ENCODE assay signal across 30 cellular contexts in genomic region chr4:20995015-20995414, GRCh38.
"Had no signal": no experiment of that assay in that cellular context is flagged by ENCODE, and none has a peak within 500 bp of the region (broad histone marks: within the 10 kb centered on the region; RNA-seq: fewer than 3 reads in every experiment).

No MANE protein-coding gene starts in this region.

- FAIRE-seq: astrocyte, bronchial epithelial cell, frontal cortex had no signal

- H3K27me3 Mint-ChIP-seq: activated CD4-positive, alpha-beta memory T cell treated with anti-CD3 and anti-CD28 coated beads for 36 hours; activated CD4-positive, alpha-beta T cell treated with anti-CD3 and anti-CD28 coated beads for 36 hours; activated CD4-positive, alpha-beta T cell treated with anti-CD3 and anti-CD28 coated beads, Interleukin-2, amount 10 ng/mL, durations not matched to agents 24 days and 14 days; activated naive CD4-positive, alpha-beta T cell treated with anti-CD3 and anti-CD28 coated beads, Interleukin-2, amount 10 ng/mL, durations not matched to agents 7 days and 5 days; activated naive CD8-positive, alpha-beta T cell treated with anti-CD3 and anti-CD28 coated beads, Interleukin-2, amount 10 ng/mL, durations not matched to agents 7 days and 5 days; activated T-cell treated with anti-CD3 and anti-CD28 coated beads, Interleukin-2, amount 50 U/mL, for 24 hours; central memory CD8-positive, alpha-beta T cell; dendritic cell treated with granulocyte-macrophage colony-stimulating factor and Interleukin-4, amounts not matched to agents 40 ng/mL and 50 ng/mL, for 4 days had no signal

- H3K27me3 ChIP-seq: brain microvascular endothelial cell, dorsolateral prefrontal cortex had no signal

- H3K27ac ChIP-seq: brain microvascular endothelial cell, coronary artery, dorsolateral prefrontal cortex had no signal

- H3K4me1 Mint-ChIP-seq: activated CD4-positive, alpha-beta T cell treated with anti-CD3 and anti-CD28 coated beads for 36 hours; activated CD4-positive, alpha-beta T cell treated with anti-CD3 and anti-CD28 coated beads, Interleukin-2, amount 10 ng/mL, durations not matched to agents 24 days and 14 days; activated naive CD4-positive, alpha-beta T cell treated with anti-CD3 and anti-CD28 coated beads, Interleukin-2, amount 10 ng/mL, durations not matched to agents 7 days and 5 days; activated naive CD8-positive, alpha-beta T cell treated with anti-CD3 and anti-CD28 coated beads, Interleukin-2, amount 10 ng/mL, durations not matched to agents 7 days and 5 days; central memory CD8-positive, alpha-beta T cell; endodermal cell had no signal

- DNase-seq: activated CD4-positive, alpha-beta memory T cell treated with anti-CD3 and anti-CD28 coated beads for 36 hours; activated CD4-positive, alpha-beta T cell treated with anti-CD3 and anti-CD28 coated beads for 36 hours; activated CD4-positive, alpha-beta T cell treated with anti-CD3 and anti-CD28 coated beads, Interleukin-2, amount 10 ng/mL, durations not matched to agents 24 days and 14 days; activated CD4-positive, CD25-positive, alpha-beta regulatory T cell; activated CD4-positive, CD25-positive, alpha-beta regulatory T cell treated with anti-CD3 and anti-CD28 coated beads, Interleukin-2, amount 50 U/mL, for 72 hours; activated CD8-positive, alpha-beta memory T cell treated with anti-CD3 and anti-CD28 coated beads, Interleukin-2, amount 50 U/mL, for 48 hours; activated gamma-delta T cell; activated naive CD4-positive, alpha-beta T cell; activated naive CD4-positive, alpha-beta T cell treated with anti-CD3 and anti-CD28 coated beads, Interleukin-2, amount 10 ng/mL, durations not matched to agents 7 days and 5 days; activated naive CD8-positive, alpha-beta T cell treated with anti-CD3 and anti-CD28 coated beads, Interleukin-2, amount 10 ng/mL, durations not matched to agents 7 days and 5 days; activated T-cell treated with anti-CD3 and anti-CD28 coated beads for 4 hours; activated T-cell treated with anti-CD3 and anti-CD28 coated beads, Interleukin-2, amount 50 U/mL, for 24 hours; activated T-cell treated with anti-CD3 and anti-CD28 coated beads, Interleukin-2, amount 50 U/mL, for 72 hours; amniotic stem cell; anterior cingulate cortex; brain microvascular endothelial cell; dorsolateral prefrontal cortex; effector memory CD4-positive, alpha-beta T cell; endodermal cell; foreskin fibroblast; head of caudate nucleus; T-helper 2 cell had no signal

- H3K27ac Mint-ChIP-seq: activated CD4-positive, alpha-beta memory T cell treated with anti-CD3 and anti-CD28 coated beads for 36 hours; activated CD4-positive, alpha-beta T cell treated with anti-CD3 and anti-CD28 coated beads for 36 hours; activated CD4-positive, alpha-beta T cell treated with anti-CD3 and anti-CD28 coated beads, Interleukin-2, amount 10 ng/mL, durations not matched to agents 24 days and 14 days; activated naive CD4-positive, alpha-beta T cell treated with anti-CD3 and anti-CD28 coated beads, Interleukin-2, amount 10 ng/mL, durations not matched to agents 7 days and 5 days; activated naive CD4-positive, alpha-beta T cell treated with anti-CD3 and anti-CD28 coated beads, Interleukin-2, amount 50 U/mL, for 72 hours; activated naive CD8-positive, alpha-beta T cell treated with anti-CD3 and anti-CD28 coated beads, Interleukin-2, amount 10 ng/mL, durations not matched to agents 7 days and 5 days; activated T-cell treated with anti-CD3 and anti-CD28 coated beads, Interleukin-2, amount 50 U/mL, for 24 hours; activated T-cell treated with anti-CD3 and anti-CD28 coated beads, Interleukin-2, amount 50 U/mL, for 72 hours; dendritic cell treated with granulocyte-macrophage colony-stimulating factor and Interleukin-4, amounts not matched to agents 40 ng/mL and 50 ng/mL, for 4 days; endodermal cell had no signal

- H3K4me3 ChIP-seq: coronary artery, dorsolateral prefrontal cortex had no signal

- H3K4me3 Mint-ChIP-seq: activated CD4-positive, alpha-beta memory T cell treated with anti-CD3 and anti-CD28 coated beads for 36 hours; activated CD4-positive, alpha-beta T cell treated with anti-CD3 and anti-CD28 coated beads for 36 hours; activated CD4-positive, alpha-beta T cell treated with anti-CD3 and anti-CD28 coated beads, Interleukin-2, amount 10 ng/mL, durations not matched to agents 24 days and 14 days; activated naive CD4-positive, alpha-beta T cell treated with anti-CD3 and anti-CD28 coated beads, Interleukin-2, amount 10 ng/mL, durations not matched to agents 7 days and 5 days; activated naive CD8-positive, alpha-beta T cell treated with anti-CD3 and anti-CD28 coated beads, Interleukin-2, amount 10 ng/mL, durations not matched to agents 7 days and 5 days; activated T-cell treated with anti-CD3 and anti-CD28 coated beads, Interleukin-2, amount 50 U/mL, for 24 hours; activated T-cell treated with anti-CD3 and anti-CD28 coated beads, Interleukin-2, amount 50 U/mL, for 72 hours; central memory CD8-positive, alpha-beta T cell; dendritic cell treated with granulocyte-macrophage colony-stimulating factor and Interleukin-4, amounts not matched to agents 40 ng/mL and 50 ng/mL, for 4 days; endodermal cell had no signal

- H3K36me3 Mint-ChIP-seq: activated CD4-positive, alpha-beta memory T cell treated with anti-CD3 and anti-CD28 coated beads for 36 hours; activated naive CD4-positive, alpha-beta T cell treated with anti-CD3 and anti-CD28 coated beads, Interleukin-2, amount 10 ng/mL, durations not matched to agents 7 days and 5 days; activated naive CD4-positive, alpha-beta T cell treated with anti-CD3 and anti-CD28 coated beads, Interleukin-2, amount 50 U/mL, for 72 hours; activated naive CD8-positive, alpha-beta T cell treated with anti-CD3 and anti-CD28 coated beads, Interleukin-2, amount 10 ng/mL, durations not matched to agents 7 days and 5 days had no signal

- ATAC-seq: activated CD4-positive, alpha-beta T cell treated with anti-CD3 and anti-CD28 coated beads for 36 hours; activated naive CD4-positive, alpha-beta T cell treated with anti-CD3 and anti-CD28 coated beads, Interleukin-2, amount 50 U/mL, for 72 hours; activated T-cell treated with anti-CD3 and anti-CD28 coated beads, Interleukin-2, amount 50 U/mL, for 72 hours; esophagus mucosa had no signal

- H3K36me3 ChIP-seq: brain microvascular endothelial cell had no signal
